Comparison of ENCODE assay signal across 8 cellular contexts in the genomic region with DNA sequence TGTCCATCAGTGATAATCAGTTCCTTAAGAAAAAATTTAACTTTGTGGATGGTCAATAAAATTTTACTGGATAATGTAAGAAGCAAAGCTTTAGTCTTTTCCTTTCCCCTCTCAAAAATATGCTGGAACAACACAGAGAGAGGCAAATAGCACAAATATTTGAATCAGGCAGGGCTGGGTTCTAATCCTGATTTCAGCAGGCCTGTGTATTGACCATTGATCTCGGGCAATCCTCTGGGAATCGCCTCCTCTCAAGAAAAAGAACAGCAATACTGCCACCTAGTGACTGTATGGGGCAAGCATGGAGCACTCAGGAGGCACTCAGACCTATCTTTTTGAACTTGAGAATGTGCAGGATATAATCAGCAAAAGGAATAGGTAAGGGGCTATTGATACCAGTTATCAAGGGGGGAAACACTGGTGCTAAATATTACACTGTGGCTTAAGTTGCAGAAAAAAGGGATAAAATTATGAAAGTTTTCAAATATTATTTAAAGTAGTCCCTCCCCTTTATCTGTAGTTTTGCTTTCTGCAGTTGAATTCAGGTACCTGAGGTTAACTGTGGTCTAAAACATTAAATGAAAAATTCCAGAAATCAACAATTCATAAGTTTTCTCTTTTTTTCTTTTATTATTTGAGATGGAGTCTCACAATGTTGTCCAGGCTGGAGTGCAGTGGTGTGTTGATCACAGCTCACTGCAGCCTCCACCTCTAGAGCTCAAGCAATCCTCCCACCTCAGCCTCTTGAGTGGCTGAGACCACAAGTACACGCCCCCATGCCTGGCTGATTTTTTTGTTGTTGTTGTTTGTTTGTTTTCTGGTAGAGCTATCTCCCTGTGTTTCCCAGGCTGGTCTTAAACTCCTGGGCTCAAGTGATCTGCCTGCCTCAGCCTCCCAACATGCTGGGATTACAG.
A peak's percentile ranks its signal among the peaks of the same experiment; 100 is the strongest.
DNase-seq lines count a peak whose midpoint lies in the region; ATAC-seq and TF ChIP-seq lines count a peak whose summit lies in the region.

No MANE protein-coding gene starts in this region.

- no peak overlapping the region for H2AK9ac ChIP-seq in IMR-90 (replicated peaks; ENCODE audit: low read depth, low read length, poor library complexity)

- H3K56ac ChIP-seq in IMR-90 (ENCODE audit: extremely low read depth, insufficient read depth, low read length) = no peak overlapping the region

- no peak overlapping the region for H3K18ac ChIP-seq in IMR-90 (ENCODE audit: low read depth, low read length)

- H3K4me2 ChIP-seq in IMR-90 (ENCODE audit: low read depth, low read length) = no peak overlapping the region
- H3K4me2 ChIP-seq in OCI-LY3 (ENCODE audit: low read length) = peak overlapping the region; percentile 22; the same call in 1 of the 2 replicates

- TF ChIP-seq POLR2A in IMR-90 (IDR thresholded peaks at IDR 0.05; ENCODE audit: low read depth, low read length) (no peak), heart left ventricle (IDR thresholded peaks at IDR 0.05) (no peak)

- peak; percentile 81 for TF ChIP-seq CTCF in IMR-90 (conservative IDR thresholded peaks at IDR 0.05; ENCODE audit: low read depth, low read length)
- peak; percentile 80 for TF ChIP-seq CTCF in OCI-LY3 (IDR thresholded peaks at IDR 0.05; ENCODE audit: low read depth, low read length)
- peak; percentile 71 to 89 (median 86) for TF ChIP-seq CTCF in heart left ventricle (IDR thresholded peaks at IDR 0.05)

- H3K14ac ChIP-seq in IMR-90 (replicated peaks; ENCODE audit: low read depth, low read length) = no peak overlapping the region

- peak overlapping the region; percentile 71; the same call in 1 of the 3 replicates for H2BK15ac ChIP-seq in IMR-90 (ENCODE audit: low read depth, low read length)

- H3K9ac ChIP-seq in IMR-90 (ENCODE audit: low read depth, low read length) = no peak overlapping the region
- no peak overlapping the region for H3K9ac ChIP-seq in OCI-LY3 (ENCODE audit: low read length)

- in situ Hi-C loops in IMR-90 (cut with MboI; ENCODE audit: low sequenced_read_pairs) = loop anchor here (5.0 kb wide), 3 partner anchors 96 to 181 kb away; a partner anchor contains a TSS

- H3K79me2 ChIP-seq in OCI-LY3 (ENCODE audit: low read length) = no peaks in the 10 kb centered on the region

- H4K91ac ChIP-seq in IMR-90 (ENCODE audit: insufficient read depth, low read depth, low read length) = no peak overlapping the region

- TF ChIP-seq RAD21 in IMR-90 (IDR thresholded peaks at IDR 0.05; ENCODE audit: low read length) = peak; percentile 75

- dilution Hi-C loops in IMR-90 (cut with HindIII; ENCODE audit: low sequenced_read_pairs, unreplicated experiment) = no loop called here

- peaks cover 23% of the 10 kb centered on the region for H3K4me1 Mint-ChIP-seq in activated naive CD8-positive, alpha-beta T cell treated with anti-CD3 and anti-CD28 coated beads, Interleukin-2, amount 10 ng/mL, durations not matched to agents 7 days and 5 days

- peak; percentile 66 for DNase-seq in activated CD8-positive, alpha-beta memory T cell treated with anti-CD3 and anti-CD28 coated beads for 24 hours
- no peak for DNase-seq in activated CD8-positive, alpha-beta memory T cell treated with anti-CD3 and anti-CD28 coated beads, Interleukin-2, amount 50 U/mL, for 48 hours
- DNase-seq in IMR-90 = peak; percentile 79
- no peak for DNase-seq in activated naive CD8-positive, alpha-beta T cell treated with anti-CD3 and anti-CD28 coated beads, Interleukin-2, amount 10 ng/mL, durations not matched to agents 7 days and 5 days
- peak in 4 of 5 donors; percentile 46 to 62 (median 51) for DNase-seq in heart left ventricle
- DNase-seq in putamen (ENCODE audit: low spot score) = peak; percentile 47

- H2BK20ac ChIP-seq in IMR-90 (ENCODE audit: low read depth, low read length) = peak overlapping the region; percentile 73; the same call in 1 of the 2 replicates

- H3K27ac Mint-ChIP-seq in activated naive CD8-positive, alpha-beta T cell treated with anti-CD3 and anti-CD28 coated beads, Interleukin-2, amount 10 ng/mL, durations not matched to agents 7 days and 5 days = no peak overlapping the region

- H2AFZ ChIP-seq in IMR-90 (replicated peaks; ENCODE audit: low read length, poor library complexity) = no peak overlapping the region
- no peak overlapping the region for H2AFZ ChIP-seq in OCI-LY3 (ENCODE audit: low read depth, low read length)

- H3K27me3 ChIP-seq in IMR-90 (ENCODE audit: control insufficient read depth, insufficient read depth, low read length) = no peaks in the 10 kb centered on the region
- no peaks in the 10 kb centered on the region for H3K27me3 ChIP-seq in OCI-LY3 (ENCODE audit: low read depth, low read length)
- H3K27me3 ChIP-seq in heart left ventricle = no peaks in the 10 kb centered on the region

- no peaks in the 10 kb centered on the region for H3K36me3 Mint-ChIP-seq in activated naive CD8-positive, alpha-beta T cell treated with anti-CD3 and anti-CD28 coated beads, Interleukin-2, amount 10 ng/mL, durations not matched to agents 7 days and 5 days

- no CpG with 5 or more reads among the region's 3 CpGs for WGBS in IMR-90 (ENCODE audit: extremely low coverage in 2 of 2, insufficient read length in 1 of 2), 2 experiments
- 11 to 18% (median 16%) methylated on average over 3 of the region's 3 CpGs for WGBS in heart left ventricle, 4 donors

- H3K36me3 ChIP-seq in IMR-90 (ENCODE audit: control insufficient read depth, insufficient read depth, low read length) (no peaks in the 10 kb centered on the region), OCI-LY3 (replicated peaks; ENCODE audit: low read depth, low read length) (no peaks in the 10 kb centered on the region), heart left ventricle (no peaks in the 10 kb centered on the region)

- H3K27ac ChIP-seq in IMR-90 (ENCODE audit: insufficient read depth, low read length) = no peak overlapping the region
- no peak overlapping the region for H3K27ac ChIP-seq in OCI-LY3 (ENCODE audit: low read length)
- H3K27ac ChIP-seq in heart left ventricle = no peak overlapping the region

- H4K8ac ChIP-seq in IMR-90 (ENCODE audit: low read depth in 2 of 2, low read length in 2 of 2) = peak overlapping the region in 1 of 2 experiments; percentile 74; a peak in 2 of 4 replicates

- H3K4ac ChIP-seq in IMR-90 (ENCODE audit: low read depth, low read length) = peak overlapping the region; percentile 68

- no peaks in the 10 kb centered on the region for H4K20me1 ChIP-seq in IMR-90 (ENCODE audit: insufficient read depth, low read length)
- no peaks in the 10 kb centered on the region for H4K20me1 ChIP-seq in OCI-LY3 (ENCODE audit: insufficient read depth, low read length)

- no peak overlapping the region for H3K4me3 ChIP-seq in IMR-90 (ENCODE audit: insufficient read depth, low read depth, low read length)
- H3K4me3 ChIP-seq in OCI-LY3 (ENCODE audit: low read length) = no peak overlapping the region
- H3K4me3 ChIP-seq in heart left ventricle = no peak overlapping the region

- no peak overlapping the region; the same call in 1 of the 2 replicates for H3K23ac ChIP-seq in IMR-90 (ENCODE audit: low read depth, low read length)

- no peak overlapping the region for H4K5ac ChIP-seq in IMR-90 (ENCODE audit: low read depth, low read length)

- H2BK120ac ChIP-seq in IMR-90 (ENCODE audit: low read depth, low read length) = peak overlapping the region; percentile 66; the same call in 1 of the 2 replicates

- no peak overlapping the region for H3K4me3 Mint-ChIP-seq in activated naive CD8-positive, alpha-beta T cell treated with anti-CD3 and anti-CD28 coated beads, Interleukin-2, amount 10 ng/mL, durations not matched to agents 7 days and 5 days

- peak; percentile 52 for ATAC-seq in IMR-90 (ENCODE audit: low read depth)
- ATAC-seq in activated naive CD8-positive, alpha-beta T cell treated with anti-CD3 and anti-CD28 coated beads, Interleukin-2, amount 10 ng/mL, durations not matched to agents 7 days and 5 days (ENCODE audit: low read depth) = peak; percentile 53
- peak in 3 of 4 donors; percentile 43 to 49 (median 48) for ATAC-seq in heart left ventricle
- ATAC-seq in HG03432 (IDR thresholded peaks at IDR 0.05; ENCODE audit: unreplicated experiment) = no peak

- peaks cover 24 to 45% of the 10 kb centered on the region in 2 experiments for H3K79me1 ChIP-seq in IMR-90 (ENCODE audit: low read depth in 1 of 2, low read length in 2 of 2)

- H3K4me1 ChIP-seq in IMR-90 (ENCODE audit: control insufficient read depth, insufficient read depth, low read length) (peaks cover 11% of the 10 kb centered on the region), OCI-LY3 (ENCODE audit: low read length) (peaks cover 21% of the 10 kb centered on the region), heart left ventricle (peaks cover 0 to 35% (median 13%) of the 10 kb centered on the region in 12 donors)

- H3K27me3 Mint-ChIP-seq in activated naive CD8-positive, alpha-beta T cell treated with anti-CD3 and anti-CD28 coated beads, Interleukin-2, amount 10 ng/mL, durations not matched to agents 7 days and 5 days = no peaks in the 10 kb centered on the region

- H3K9me3 Mint-ChIP-seq in activated naive CD8-positive, alpha-beta T cell treated with anti-CD3 and anti-CD28 coated beads, Interleukin-2, amount 10 ng/mL, durations not matched to agents 7 days and 5 days = no peaks in the 10 kb centered on the region

- H2BK5ac ChIP-seq in IMR-90 (ENCODE audit: low read depth, low read length, poor library complexity, severe bottlenecking) = no peak overlapping the region

- BruUV-seq in IMR-90 (replicated peaks; lab: Mats Ljungman, UMichigan) = no TSS peak

- H3K9me3 ChIP-seq in IMR-90 (ENCODE audit: control insufficient read depth, insufficient read depth, low read length) (no peaks in the 10 kb centered on the region), OCI-LY3 (ENCODE audit: insufficient read depth, low read length) (no peaks in the 10 kb centered on the region), heart left ventricle (no peaks in the 10 kb centered on the region)

- POLR2A ChIA-PET in IMR-90 (lab: Charles Lee; ENCODE audit: unreplicated experiment) = interaction anchor here (0.6 kb wide), 1 partner anchor 586 kb away, joined by 3 read pairs; no protein-coding TSS in a partner anchor
- POLR2A ChIA-PET in activated naive CD8-positive, alpha-beta T cell treated with anti-CD3 and anti-CD28 coated beads, Interleukin-2, amount 10 ng/mL, durations not matched to agents 7 days and 5 days (lab: Charles Lee) = no interaction called here

- intact Hi-C loops in IMR-90 (cut with micrococcal nuclease) (loop anchor here (1.0 to 10.0 kb wide), 3 partner anchors 162 to 774 kb away; no protein-coding TSS in a partner anchor), heart left ventricle (cut with DNase I) (loop anchor here (1.0 to 10.0 kb wide), 14 partner anchors 69 to 586 kb away; no protein-coding TSS in a partner anchor)

- peaks cover 3% of the 10 kb centered on the region for H3K9me1 ChIP-seq in IMR-90 (ENCODE audit: insufficient read depth, low read length)

- CTCF ChIA-PET in IMR-90 (lab: Yijun Ruan, JAX) = interaction anchor here (0.6 to 0.9 kb wide), 2 partner anchors 47 to 156 kb away, joined by 3 read pairs; no protein-coding TSS in a partner anchor

- H2AK5ac ChIP-seq in IMR-90 (ENCODE audit: low read depth, low read length) = peak overlapping the region; percentile 74

TF ChIP-seq in IMR-90, 13 proteins besides CTCF, POLR2A, EP300 and RAD21:
- no peak for TF ChIP-seq CHD1 (IDR thresholded peaks at IDR 0.05; ENCODE audit: low read depth, low read length)
- peak; percentile 62 for TF ChIP-seq SMC3 (IDR thresholded peaks at IDR 0.05; ENCODE audit: low read depth, low read length)

Comparison
In these comparisons a context has a peak if more than half of its experiments do, and no peak if none do; other contexts are left out.
1. DNase-seq: peak in activated CD8-positive, alpha-beta memory T cell treated with anti-CD3 and anti-CD28 coated beads for 24 hours (single experiment), IMR-90 (single experiment), heart left ventricle (4 of 5) and putamen (single experiment); none in activated CD8-positive, alpha-beta memory T cell treated with anti-CD3 and anti-CD28 coated beads, Interleukin-2, amount 50 U/mL, for 48 hours (single experiment) and activated naive CD8-positive, alpha-beta T cell treated with anti-CD3 and anti-CD28 coated beads, Interleukin-2, amount 10 ng/mL, durations not matched to agents 7 days and 5 days (single experiment).
2. Peak in every context shown above with its lines, with median percentiles within 50 percentile points of each other: CTCF ChIP-seq.